In the genomic region with DNA sequence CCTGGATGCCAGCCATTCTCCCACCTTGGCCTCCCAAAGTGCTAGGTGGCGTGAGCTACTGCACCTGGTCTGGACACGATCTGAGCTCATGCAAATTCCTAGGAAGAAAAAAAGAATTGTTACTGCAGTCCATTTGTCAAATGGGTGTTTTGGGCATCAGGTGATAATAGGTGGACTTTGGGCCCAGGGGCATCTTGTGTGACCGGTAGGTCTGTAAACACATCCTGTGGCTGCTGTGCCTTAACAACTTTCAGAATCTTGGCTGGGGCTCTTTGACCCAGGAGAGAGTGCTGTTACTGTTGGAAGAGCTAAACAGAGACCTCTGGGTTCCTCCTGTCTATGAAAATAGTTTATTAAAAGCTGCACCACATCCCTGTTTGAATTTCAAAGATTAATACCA, we compare ENCODE assay signal across 25 cellular contexts. TPM values are rescaled to one million over a fixed set of nuclear protein-coding genes. Genes with fewer than 3 reads are reported as not detected.
"Had no signal": no experiment of that assay in that cellular context is flagged by ENCODE, and none has a peak within 500 bp of the region (broad histone marks: within the 10 kb centered on the region; RNA-seq: fewer than 3 reads in every experiment).

No MANE protein-coding gene starts in this region.

- H3K36me3 ChIP-seq: heart left ventricle, left lung, lower lobe of right lung, spleen, tibial artery, upper lobe of left lung, uterus had no signal

- H3K4me1 Mint-ChIP-seq: memory B cell; naive B cell; nephron; stimulated activated memory B cell treated with anti-CD40 and anti-IgM and Interleukin-4, amounts not matched to agents 10 μg/mL and 1 μg/mL and 100 μg/mL, for 72 hours had no signal

- H3K27me3 ChIP-seq: heart left ventricle, left lung, upper lobe of left lung, uterus had no signal

- H3K4me3 Mint-ChIP-seq: memory B cell; naive B cell; nephron; stimulated activated memory B cell treated with anti-CD40 and anti-IgM and Interleukin-4, amounts not matched to agents 10 μg/mL and 1 μg/mL and 100 μg/mL, for 72 hours; stimulated activated naive CD8-positive, alpha-beta T cell treated with anti-CD3 and anti-CD28 coated beads, Interleukin-15, Interleukin-2, amounts not matched to agents 100 ng/mL and 50 ng/mL, for 24 hours had no signal

- H3K9me3 ChIP-seq: heart left ventricle, left lung, lower lobe of right lung, spleen, tibial artery, upper lobe of left lung, uterus had no signal

- H3K27me3 Mint-ChIP-seq: memory B cell; stimulated activated naive CD8-positive, alpha-beta T cell treated with anti-CD3 and anti-CD28 coated beads, Interleukin-15, Interleukin-2, amounts not matched to agents 100 ng/mL and 50 ng/mL, for 24 hours had no signal

- H3K36me3 Mint-ChIP-seq: memory B cell; naive B cell; stimulated activated memory B cell treated with anti-CD40 and anti-IgM and Interleukin-4, amounts not matched to agents 10 μg/mL and 1 μg/mL and 100 μg/mL, for 72 hours had no signal

- ATAC-seq: esophagus mucosa; heart left ventricle; left lung; lower lobe of right lung; stimulated activated memory B cell treated with anti-CD40 and anti-IgM and Interleukin-4, amounts not matched to agents 10 μg/mL and 1 μg/mL and 100 μg/mL, for 72 hours had no signal

- DNase-seq: cortex of kidney; dorsolateral prefrontal cortex; effector CD8-positive, alpha-beta T cell; heart left ventricle; hypothalamus; kidney glomerular epithelial cell; left lung; lower lobe of right lung; midbrain; naive B cell; spleen; stimulated activated CD4-positive, alpha-beta T cell treated with anti-CD3 and anti-CD28 coated beads, Interleukin-15, amount 100 ng/mL, for 24 hours; stimulated activated CD4-positive, alpha-beta T cell treated with anti-CD3 and anti-CD28 coated beads, Interleukin-1b, Interleukin-23, amount 100 ng/mL, for 48 hours; stimulated activated CD4-positive, alpha-beta T cell treated with anti-CD3 and anti-CD28 coated beads, Interleukin-4, amount 100 ng/mL, for 24 hours; tibial artery; upper lobe of left lung; uterus had no signal

- H3K27ac Mint-ChIP-seq: memory B cell; nephron; stimulated activated memory B cell treated with anti-CD40 and anti-IgM and Interleukin-4, amounts not matched to agents 10 μg/mL and 1 μg/mL and 100 μg/mL, for 72 hours; stimulated activated naive CD8-positive, alpha-beta T cell treated with anti-CD3 and anti-CD28 coated beads, Interleukin-15, Interleukin-2, amounts not matched to agents 100 ng/mL and 50 ng/mL, for 24 hours had no signal

- H3K9me3 Mint-ChIP-seq: memory B cell; naive B cell; nephron; stimulated activated memory B cell treated with anti-CD40 and anti-IgM and Interleukin-4, amounts not matched to agents 10 μg/mL and 1 μg/mL and 100 μg/mL, for 72 hours; stimulated activated naive CD8-positive, alpha-beta T cell treated with anti-CD3 and anti-CD28 coated beads, Interleukin-15, Interleukin-2, amounts not matched to agents 100 ng/mL and 50 ng/mL, for 24 hours had no signal

- H3K4me3 ChIP-seq: dorsolateral prefrontal cortex, heart left ventricle, left lung, lower lobe of right lung, spleen, tibial artery, upper lobe of left lung, uterus had no signal

- H3K4me1 ChIP-seq: heart left ventricle, left lung, lower lobe of right lung, spleen, tibial artery, upper lobe of left lung, uterus had no signal

- H3K27ac ChIP-seq: dorsolateral prefrontal cortex, heart left ventricle, left lung, lower lobe of right lung, spleen, tibial artery, upper lobe of left lung, uterus had no signal

RNA-seq across cellular contexts. Expression of gene TFCP2L1, which starts 34.9 kb away (rescaled TPM):
- total RNA-seq: fibroblast of lung, glomerular endothelial cell, pulmonary artery endothelial cell had no signal
- polyA plus RNA-seq: fibroblast of lung had no signal
